Comparison of ENCODE assay signal across 13 cellular contexts in genomic region chr1:86356247-86356646, GRCh38. TPM values are rescaled to one million over a fixed set of nuclear protein-coding genes. Genes with fewer than 3 reads are reported as not detected.
DNase-seq lines count a peak whose midpoint lies in the region; ATAC-seq, FAIRE-seq and TF ChIP-seq lines count a peak whose summit lies in the region.
"Had no signal": no experiment of that assay in that cellular context is flagged by ENCODE, and none has a peak within 500 bp of the region (broad histone marks: within the 10 kb centered on the region; RNA-seq: fewer than 3 reads in every experiment).

No MANE protein-coding gene starts in this region.

- in situ Hi-C loops in KBM-7 (cut with MboI; ENCODE audit: low pct_unique_long_range_greater_than_20kb, low sequenced_read_pairs): no loop called here
- in situ Hi-C loops in astrocyte of the spinal cord (cut with HindIII; ENCODE audit: low sequenced_read_pairs): no loop called here

- H3K27me3 ChIP-seq in neural cell (ENCODE audit: insufficient read depth, low read depth, low read length): no peaks in the 10 kb centered on the region

- no peak overlapping the region for H3K27ac ChIP-seq in neural cell (ENCODE audit: low read length)

- peak; percentile 6 for TF ChIP-seq CTCF in astrocyte of the spinal cord (IDR thresholded peaks at IDR 0.05; ENCODE audit: low read depth, low read length)
- TF ChIP-seq CTCF in neural cell (IDR thresholded peaks at IDR 0.05; ENCODE audit: poor library complexity, severe bottlenecking): peak; percentile 39

- no peaks in the 10 kb centered on the region for H3F3A ChIP-seq in neural cell (ENCODE audit: insufficient read depth, low read length, poor library complexity, severe bottlenecking)

- H3K9me3 ChIP-seq in neural cell (ENCODE audit: low read length): no peaks in the 10 kb centered on the region

- peaks cover 94% of the 10 kb centered on the region for H3K36me3 Mint-ChIP-seq in stimulated activated effector memory CD8-positive, alpha-beta T cell treated with anti-CD3 and anti-CD28 coated beads, Interleukin-12 subunit alpha, Interleukin-12 subunit beta, amount 100 ng/mL, for 72 hours

- no peak for TF ChIP-seq POLR2A in H54 (IDR thresholded peaks at IDR 0.05; ENCODE audit: low read depth, low read length)

- no peak overlapping the region for H2AFZ ChIP-seq in neural cell (ENCODE audit: low read depth, low read length)

- no peak for ATAC-seq in stimulated activated effector memory CD8-positive, alpha-beta T cell treated with anti-CD3 and anti-CD28 coated beads, Interleukin-12 subunit alpha, Interleukin-12 subunit beta, amount 100 ng/mL, for 72 hours
- ATAC-seq: left cardiac atrium had no signal

- FAIRE-seq in H54 (lab: Jason Lieb, UNC): no peak
- FAIRE-seq: A204.1 had no signal

- no peaks in the 10 kb centered on the region for H3K9me2 ChIP-seq in neural cell (ENCODE audit: insufficient read depth, low read length)

- H4K20me1 ChIP-seq in neural cell (ENCODE audit: insufficient read depth): no peaks in the 10 kb centered on the region

- H3K4me3 ChIP-seq in astrocyte of the spinal cord (ENCODE audit: low read depth, low read length) (no peak overlapping the region), neural cell (ENCODE audit: low read length) (no peak overlapping the region)

- no peak overlapping the region for H3K4me2 ChIP-seq in neural cell (ENCODE audit: low read length)

- H3K4me3 Mint-ChIP-seq in stimulated activated effector memory CD8-positive, alpha-beta T cell treated with anti-CD3 and anti-CD28 coated beads, Interleukin-12 subunit alpha, Interleukin-12 subunit beta, amount 100 ng/mL, for 72 hours: no peak overlapping the region
- H3K4me3 Mint-ChIP-seq: stimulated activated naive CD8-positive, alpha-beta T cell treated with anti-CD3 and anti-CD28 coated beads, Interleukin-15, Interleukin-2, amounts not matched to agents 100 ng/mL and 50 ng/mL, for 24 hours had no signal

- H3K79me2 ChIP-seq in neural cell (replicated peaks; ENCODE audit: insufficient read depth, low read length): no peaks in the 10 kb centered on the region

- DNase-seq in NCI-H1694 treated with DMSO at 0.1 percent for 48 hours (lab: John Stamatoyannopoulos, UW) (peak; percentile 6), NCI-H1694 (lab: John Stamatoyannopoulos, UW) (no peak), KBM-7 (peak; percentile 47), astrocyte of the spinal cord (ENCODE audit: low read depth, low spot score) (no peak), NCI-H524 treated with DMSO at 0.1 percent for 48 hours (lab: John Stamatoyannopoulos, UW) (no peak), H54 (ENCODE audit: insufficient read length, low spot score) (no peak)
- DNase-seq in stimulated activated effector memory CD8-positive, alpha-beta T cell treated with anti-CD3 and anti-CD28 coated beads, Interleukin-12 subunit alpha, Interleukin-12 subunit beta, amount 100 ng/mL, for 72 hours (ENCODE audit: low spot score in 2 of 2): no peak
- DNase-seq: activated CD4-positive, alpha-beta T cell treated with anti-CD3 and anti-CD28 coated beads for 1 hour; caudate nucleus; left cardiac atrium had no signal

- TF ChIP-seq EP300 in neural cell (conservative IDR thresholded peaks at IDR 0.05; ENCODE audit: poor library complexity, severe bottlenecking): no peak

- H3K4me1 Mint-ChIP-seq in stimulated activated effector memory CD8-positive, alpha-beta T cell treated with anti-CD3 and anti-CD28 coated beads, Interleukin-12 subunit alpha, Interleukin-12 subunit beta, amount 100 ng/mL, for 72 hours: no peaks in the 10 kb centered on the region

- H3K36me3 ChIP-seq in neural cell (ENCODE audit: insufficient read depth, low read length): peaks cover 8% of the 10 kb centered on the region

- TF ChIP-seq RAD21 in neural cell (conservative IDR thresholded peaks at IDR 0.05): no peak

- no peak overlapping the region for H3K27ac Mint-ChIP-seq in stimulated activated effector memory CD8-positive, alpha-beta T cell treated with anti-CD3 and anti-CD28 coated beads, Interleukin-12 subunit alpha, Interleukin-12 subunit beta, amount 100 ng/mL, for 72 hours
- H3K27ac Mint-ChIP-seq: stimulated activated naive CD8-positive, alpha-beta T cell treated with anti-CD3 and anti-CD28 coated beads, Interleukin-15, Interleukin-2, amounts not matched to agents 100 ng/mL and 50 ng/mL, for 24 hours had no signal

- no peak overlapping the region for H3K9ac ChIP-seq in neural cell (ENCODE audit: low read length)

- no peaks in the 10 kb centered on the region for H3K9me3 Mint-ChIP-seq in stimulated activated effector memory CD8-positive, alpha-beta T cell treated with anti-CD3 and anti-CD28 coated beads, Interleukin-12 subunit alpha, Interleukin-12 subunit beta, amount 100 ng/mL, for 72 hours
- H3K9me3 Mint-ChIP-seq: stimulated activated naive CD8-positive, alpha-beta T cell treated with anti-CD3 and anti-CD28 coated beads, Interleukin-15, Interleukin-2, amounts not matched to agents 100 ng/mL and 50 ng/mL, for 24 hours had no signal

TF ChIP-seq in neural cell, 6 proteins besides CTCF, POLR2A, EP300 and RAD21:
- TF ChIP-seq MXI1 (conservative IDR thresholded peaks at IDR 0.05; ENCODE audit: poor library complexity, severe bottlenecking): no peak
- peak; percentile 31 for TF ChIP-seq SMC3 (conservative IDR thresholded peaks at IDR 0.05; ENCODE audit: poor library complexity)
TF ChIP-seq in neural cell: peak in this region for 1.

RNA-seq across cellular contexts. Expression of gene ODF2L, which starts 39.9 kb away (rescaled TPM):
- polyA plus RNA-seq in neural cell: 97.6 and 138 TPM in 2 replicates
- polyA minus RNA-seq in neural cell: 199 and 230 TPM in 2 replicates

Comparison
In these comparisons a context has a peak if more than half of its experiments do, and no peak if none do; other contexts are left out.
1. DNase-seq: peak in NCI-H1694 treated with DMSO at 0.1 percent for 48 hours (single experiment) and KBM-7 (single experiment); none in NCI-H1694 (single experiment), astrocyte of the spinal cord (single experiment), stimulated activated effector memory CD8-positive, alpha-beta T cell treated with anti-CD3 and anti-CD28 coated beads, Interleukin-12 subunit alpha, Interleukin-12 subunit beta, amount 100 ng/mL, for 72 hours (0 of 2), NCI-H524 treated with DMSO at 0.1 percent for 48 hours (single experiment) and H54 (single experiment).